Comparison of ENCODE assay signal across 22 cellular contexts in the genomic region with DNA sequence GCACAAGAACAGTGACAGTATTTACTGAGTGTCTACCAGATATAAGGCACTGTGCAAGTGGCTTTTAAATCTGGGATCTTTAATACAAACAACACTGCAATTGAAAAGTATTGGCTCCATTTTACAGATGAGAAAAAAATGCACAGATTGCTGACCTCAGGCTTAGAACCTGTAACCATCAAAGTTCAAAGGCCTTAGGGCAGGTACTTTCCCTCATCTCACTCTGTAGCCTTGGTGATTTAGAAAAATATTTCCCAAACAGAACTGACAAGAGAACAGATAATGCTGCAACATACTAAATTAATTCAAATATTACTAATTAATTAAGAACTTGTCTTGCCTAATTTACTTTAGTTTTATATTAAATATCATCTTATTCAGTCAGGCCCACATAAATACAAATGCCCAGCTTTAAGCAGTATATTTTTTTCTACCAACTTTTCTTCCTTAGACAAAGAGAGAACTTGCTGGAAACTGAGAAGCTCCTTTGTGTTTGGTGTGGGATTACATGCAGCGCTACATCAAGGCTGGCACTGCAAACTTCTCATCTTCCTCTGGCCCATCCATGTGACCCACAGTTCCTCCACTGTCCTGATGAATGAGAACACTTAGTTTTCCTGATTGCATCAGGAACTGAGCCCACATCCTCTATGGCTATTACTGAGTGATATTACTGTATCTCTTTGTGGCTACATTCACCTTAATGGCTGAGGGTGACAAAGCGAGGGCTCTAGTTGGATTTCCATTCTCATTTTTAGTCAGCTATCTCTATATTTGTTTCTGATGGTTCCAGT.
DNase-seq lines count a peak whose midpoint lies in the region; ATAC-seq and TF ChIP-seq lines count a peak whose summit lies in the region.
"Had no signal": no experiment of that assay in that cellular context is flagged by ENCODE, and none has a peak within 500 bp of the region (broad histone marks: within the 10 kb centered on the region; RNA-seq: fewer than 3 reads in every experiment).

No MANE protein-coding gene starts in this region.

- H3K27me3 ChIP-seq in mammary epithelial cell (ENCODE audit: insufficient read depth, low read length): no peaks in the 10 kb centered on the region
- H3K27me3 ChIP-seq in tibial artery: no peaks in the 10 kb centered on the region
- H3K27me3 ChIP-seq in Caco-2 (replicated peaks; ENCODE audit: control insufficient read depth, insufficient read depth, low read length): no peaks in the 10 kb centered on the region
- H3K27me3 ChIP-seq: esophagus squamous epithelium, heart right ventricle had no signal

- H3K27ac ChIP-seq in mammary epithelial cell (ENCODE audit: insufficient read depth, low read depth, low read length) (no peak overlapping the region), tibial artery (no peak overlapping the region)
- H3K27ac ChIP-seq: esophagus squamous epithelium, heart right ventricle had no signal

- dilution Hi-C loops in mammary epithelial cell (cut with HindIII; ENCODE audit: low sequenced_read_pairs): no loop called here

- no peak overlapping the region for H3K27ac Mint-ChIP-seq in MCF 10A (ENCODE audit: low read depth, unreplicated experiment)
- no peak overlapping the region for H3K27ac Mint-ChIP-seq in Caco-2 (ENCODE audit: unreplicated experiment)
- H3K27ac Mint-ChIP-seq: activated naive CD8-positive, alpha-beta T cell treated with anti-CD3 and anti-CD28 coated beads, Interleukin-2, amount 10 ng/mL, durations not matched to agents 7 days and 5 days; CD4-positive, CD25-positive, alpha-beta regulatory T cell; IgD-negative memory B cell; natural killer cell treated with Interleukin-12 subunit alpha and Interleukin-12 subunit beta and Interleukin-15 and Interleukin-18, amount 100 ng/mL, for 72 hours; progenitor cell of endocrine pancreas; stimulated activated effector memory CD8-positive, alpha-beta T cell treated with anti-CD3 and anti-CD28 coated beads, Interleukin-12 subunit alpha, Interleukin-12 subunit beta, amount 100 ng/mL, for 72 hours had no signal

- in situ Hi-C loops in mammary epithelial cell (cut with MboI; ENCODE audit: low sequenced_read_pairs in 2 of 2): no loop called here
- in situ Hi-C loops in SK-MEL-5 (cut with HindIII; ENCODE audit: low pct_unique_long_range_greater_than_20kb, low sequenced_read_pairs): no loop called here

- ATAC-seq in HG03280 (IDR thresholded peaks at IDR 0.05; ENCODE audit: unreplicated experiment) (no peak), HG03139 (IDR thresholded peaks at IDR 0.05; ENCODE audit: unreplicated experiment) (no peak)
- ATAC-seq: stimulated activated effector memory CD8-positive, alpha-beta T cell treated with anti-CD3 and anti-CD28 coated beads, Interleukin-12 subunit alpha, Interleukin-12 subunit beta, amount 100 ng/mL, for 72 hours had no signal

- CTCF ChIA-PET in mammary epithelial cell (lab: Charles Lee; ENCODE audit: low non-redundant PET): no interaction called here
- CTCF ChIA-PET in MCF 10A (lab: Yijun Ruan, JAX): interaction anchor here (0.6 kb wide), 1 partner anchor 833 kb away, joined by 5 read pairs; no protein-coding TSS in a partner anchor
- CTCF ChIA-PET in Caco-2 (lab: Charles Lee): no interaction called here

- H3K4me3 ChIP-seq in mammary epithelial cell (replicated peaks in 1 of 3; ENCODE audit: insufficient read depth in 1 of 3, low read depth in 2 of 3, low read length in 3 of 3): no peak overlapping the region
- no peak overlapping the region for H3K4me3 ChIP-seq in tibial artery
- no peak overlapping the region for H3K4me3 ChIP-seq in Caco-2 (ENCODE audit: low read depth, low read length)
- H3K4me3 ChIP-seq: esophagus squamous epithelium, heart right ventricle had no signal

- H3K4me3 Mint-ChIP-seq in MCF 10A (ENCODE audit: unreplicated experiment): no peak overlapping the region
- no peak overlapping the region for H3K4me3 Mint-ChIP-seq in Caco-2 (ENCODE audit: unreplicated experiment)
- H3K4me3 Mint-ChIP-seq: activated naive CD8-positive, alpha-beta T cell treated with anti-CD3 and anti-CD28 coated beads, Interleukin-2, amount 10 ng/mL, durations not matched to agents 7 days and 5 days; CD4-positive, CD25-positive, alpha-beta regulatory T cell; IgD-negative memory B cell; natural killer cell treated with Interleukin-12 subunit alpha and Interleukin-12 subunit beta and Interleukin-15 and Interleukin-18, amount 100 ng/mL, for 72 hours; stimulated activated effector memory CD8-positive, alpha-beta T cell treated with anti-CD3 and anti-CD28 coated beads, Interleukin-12 subunit alpha, Interleukin-12 subunit beta, amount 100 ng/mL, for 72 hours had no signal

- DNase-seq in mammary epithelial cell (peak; percentile 1), MCF 10A (ENCODE audit: unreplicated experiment) (no peak), SK-MEL-5 (ENCODE audit: low read depth, low spot score) (peak; percentile 98), left kidney (ENCODE audit: low read depth, low spot score) (peak; percentile 53), tibial artery (peak; percentile 40 to 62), Caco-2 (no peak)
- DNase-seq: activated naive CD8-positive, alpha-beta T cell treated with anti-CD3 and anti-CD28 coated beads, Interleukin-2, amount 10 ng/mL, durations not matched to agents 7 days and 5 days; activated T-cell treated with anti-CD3 and anti-CD28 coated beads, Interleukin-2, amount 50 U/mL, for 1 hour; CD4-positive, CD25-positive, alpha-beta regulatory T cell; esophagus squamous epithelium; heart right ventricle; mesenchymal stem cell; NCI-H1092; NCI-H2107; NCI-H526; SK-N-SH had no signal

- H3K4me1 ChIP-seq in mammary epithelial cell (ENCODE audit: insufficient read depth, low read length): no peaks in the 10 kb centered on the region
- no peaks in the 10 kb centered on the region for H3K4me1 ChIP-seq in tibial artery
- no peaks in the 10 kb centered on the region for H3K4me1 ChIP-seq in Caco-2
- H3K4me1 ChIP-seq: esophagus squamous epithelium had no signal

- H3K9me3 ChIP-seq in mammary epithelial cell (replicated peaks; ENCODE audit: insufficient read depth, low read length) (no peaks in the 10 kb centered on the region), tibial artery (no peaks in the 10 kb centered on the region), Caco-2 (no peaks in the 10 kb centered on the region)
- H3K9me3 ChIP-seq: esophagus squamous epithelium, heart right ventricle, SK-N-SH had no signal

- WGBS in mammary epithelial cell (ENCODE audit: low coverage, missing lambda C conversion rate): 88% methylated on average over 2 of the region's 2 CpGs

- no peaks in the 10 kb centered on the region for H3K79me2 ChIP-seq in mammary epithelial cell (ENCODE audit: insufficient read depth, low read length)

- H3K36me3 Mint-ChIP-seq in MCF 10A (ENCODE audit: insufficient read depth, unreplicated experiment) (no peaks in the 10 kb centered on the region), Caco-2 (ENCODE audit: insufficient read depth, unreplicated experiment) (no peaks in the 10 kb centered on the region)
- H3K36me3 Mint-ChIP-seq: activated naive CD8-positive, alpha-beta T cell treated with anti-CD3 and anti-CD28 coated beads, Interleukin-2, amount 10 ng/mL, durations not matched to agents 7 days and 5 days; CD4-positive, CD25-positive, alpha-beta regulatory T cell; IgD-negative memory B cell; natural killer cell treated with Interleukin-12 subunit alpha and Interleukin-12 subunit beta and Interleukin-15 and Interleukin-18, amount 100 ng/mL, for 72 hours; stimulated activated effector memory CD8-positive, alpha-beta T cell treated with anti-CD3 and anti-CD28 coated beads, Interleukin-12 subunit alpha, Interleukin-12 subunit beta, amount 100 ng/mL, for 72 hours had no signal

- H3K9ac ChIP-seq in mammary epithelial cell (ENCODE audit: insufficient read depth, low read length): no peak overlapping the region
- H3K9ac ChIP-seq: SK-N-SH had no signal

- H3K9me3 Mint-ChIP-seq in MCF 10A (ENCODE audit: unreplicated experiment) (no peaks in the 10 kb centered on the region), Caco-2 (ENCODE audit: unreplicated experiment) (no peaks in the 10 kb centered on the region)
- H3K9me3 Mint-ChIP-seq: activated naive CD8-positive, alpha-beta T cell treated with anti-CD3 and anti-CD28 coated beads, Interleukin-2, amount 10 ng/mL, durations not matched to agents 7 days and 5 days; IgD-negative memory B cell; natural killer cell treated with Interleukin-12 subunit alpha and Interleukin-12 subunit beta and Interleukin-15 and Interleukin-18, amount 100 ng/mL, for 72 hours; stimulated activated effector memory CD8-positive, alpha-beta T cell treated with anti-CD3 and anti-CD28 coated beads, Interleukin-12 subunit alpha, Interleukin-12 subunit beta, amount 100 ng/mL, for 72 hours had no signal

- no peak overlapping the region for H2AFZ ChIP-seq in mammary epithelial cell (ENCODE audit: low read depth, low read length)

- no peaks in the 10 kb centered on the region for H3K27me3 Mint-ChIP-seq in MCF 10A (ENCODE audit: insufficient read depth, unreplicated experiment)
- H3K27me3 Mint-ChIP-seq in Caco-2 (ENCODE audit: insufficient read depth, unreplicated experiment): no peaks in the 10 kb centered on the region
- H3K27me3 Mint-ChIP-seq: IgD-negative memory B cell, progenitor cell of endocrine pancreas had no signal

- POLR2A ChIA-PET in MCF 10A (lab: Yijun Ruan, JAX) (no interaction called here), Caco-2 (lab: Charles Lee) (no interaction called here)

- H4K20me1 ChIP-seq in mammary epithelial cell (ENCODE audit: insufficient read depth, low read length): no peaks in the 10 kb centered on the region

- TF ChIP-seq CTCF in mammary epithelial cell (conservative IDR thresholded peaks at IDR 0.05 in 1 of 2, IDR thresholded peaks at IDR 0.05 in 1 of 2; ENCODE audit: extremely low read depth in 1 of 2, insufficient read depth in 1 of 2, low read depth in 1 of 2, low read length in 2 of 2) (no peak), MCF 10A (IDR thresholded peaks at IDR 0.05; ENCODE audit: unreplicated experiment) (no peak), tibial artery (IDR thresholded peaks at IDR 0.05) (no peak), Caco-2 (IDR thresholded peaks at IDR 0.05; ENCODE audit: insufficient read depth in 1 of 2, low read depth in 1 of 2, low read length in 1 of 2, severe bottlenecking in 1 of 2, unreplicated experiment in 1 of 2) (no peak)

- H3K36me3 ChIP-seq in mammary epithelial cell (ENCODE audit: insufficient read depth, low read length): no peaks in the 10 kb centered on the region
- H3K36me3 ChIP-seq in tibial artery: no peaks in the 10 kb centered on the region
- H3K36me3 ChIP-seq in Caco-2 (ENCODE audit: control insufficient read depth, insufficient read depth, low read length): no peaks in the 10 kb centered on the region; the same call in 1 of the 2 replicates
- H3K36me3 ChIP-seq: esophagus squamous epithelium, heart right ventricle had no signal

- BruUV-seq in mammary epithelial cell (replicated peaks; lab: Mats Ljungman, UMichigan) (no TSS peak), MCF 10A (replicated peaks; lab: Mats Ljungman, UMichigan) (no TSS peak), Caco-2 (replicated peaks; lab: Mats Ljungman, UMichigan) (no TSS peak)

- H3K4me1 Mint-ChIP-seq in MCF 10A (ENCODE audit: insufficient read depth, unreplicated experiment) (no peaks in the 10 kb centered on the region), Caco-2 (ENCODE audit: low read depth, unreplicated experiment) (no peaks in the 10 kb centered on the region)
- H3K4me1 Mint-ChIP-seq: activated naive CD8-positive, alpha-beta T cell treated with anti-CD3 and anti-CD28 coated beads, Interleukin-2, amount 10 ng/mL, durations not matched to agents 7 days and 5 days; IgD-negative memory B cell; stimulated activated effector memory CD8-positive, alpha-beta T cell treated with anti-CD3 and anti-CD28 coated beads, Interleukin-12 subunit alpha, Interleukin-12 subunit beta, amount 100 ng/mL, for 72 hours had no signal

- H3K4me2 ChIP-seq in mammary epithelial cell (ENCODE audit: insufficient read depth, low read depth, low read length): no peak overlapping the region
- H3K4me2 ChIP-seq: SK-N-SH had no signal

- intact Hi-C loops in mammary epithelial cell (cut with micrococcal nuclease): no loop called here
- intact Hi-C loops in MCF 10A (cut with micrococcal nuclease): no loop called here
- intact Hi-C loops in tibial artery (cut with DNase I; ENCODE audit: low total_unique reads): no loop called here
- intact Hi-C loops in Caco-2 (cut with micrococcal nuclease; ENCODE audit: unreplicated experiment): no loop called here

Comparison
In these comparisons a context has a peak if more than half of its experiments do, and no peak if none do; other contexts are left out.
1. DNase-seq: peak in mammary epithelial cell (single experiment), SK-MEL-5 (single experiment), left kidney (single experiment) and tibial artery (2 of 2); none in MCF 10A (single experiment) and Caco-2 (0 of 2).